In the genomic region with DNA sequence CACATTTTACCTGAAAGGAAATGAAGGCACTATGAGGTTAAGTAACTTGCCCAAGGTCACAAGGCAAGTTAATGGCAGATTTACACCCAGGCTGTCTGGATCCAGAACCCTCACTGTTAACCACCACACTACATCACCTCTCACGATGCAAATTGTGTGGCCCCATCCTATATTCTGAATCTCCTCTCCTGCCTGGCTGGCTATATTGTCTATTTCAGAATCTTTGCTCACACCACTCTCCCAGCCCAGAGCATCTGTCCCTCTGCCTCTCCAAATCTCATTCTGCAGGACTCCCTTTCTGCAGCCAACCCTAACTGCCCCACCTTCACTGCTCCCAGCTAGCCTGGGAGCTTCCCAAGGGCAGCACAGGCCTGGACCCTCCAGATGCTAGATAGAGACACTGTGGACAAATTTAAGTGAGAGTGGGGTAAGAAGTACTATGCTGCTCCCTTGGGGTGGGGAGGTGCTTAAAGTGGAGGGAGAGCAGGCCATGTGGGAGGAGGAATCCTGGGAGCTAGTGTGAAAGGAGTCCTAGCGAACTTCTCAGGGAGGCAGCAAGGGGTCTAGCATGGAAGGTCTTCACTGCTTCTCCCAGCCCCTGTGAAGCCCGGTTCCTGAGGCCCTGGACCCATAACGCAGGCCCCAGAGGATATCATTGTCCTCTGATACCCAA, we compare ENCODE assay signal across 1 cellular context.
TF ChIP-seq lines count a peak whose summit lies in the region.

No MANE protein-coding gene starts in this region.

TF ChIP-seq in HepG2, 621 proteins besides CTCF, POLR2A, EP300 and RAD21:
- TF ChIP-seq NONO (IDR thresholded peaks at IDR 0.05) (no peak), NONO (CRISPR knock-in tag; conservative IDR thresholded peaks at IDR 0.05) (0 out of 2 replicates have a peak, but pooled peaks have one; percentile 37), MAX (IDR thresholded peaks at IDR 0.05) (peak; percentile 32; the same call in 1 of the 2 replicates), ZNF567 (CRISPR knock-in tag; IDR thresholded peaks at IDR 0.05; ENCODE audit: borderline replicate concordance) (no peak), MYPOP (CRISPR knock-in tag; IDR thresholded peaks at IDR 0.05) (no peak), ZNF605 (CRISPR knock-in tag; IDR thresholded peaks at IDR 0.05) (peak; percentile 43; the same call in 1 of the 2 replicates), ZNF737 (CRISPR knock-in tag; IDR thresholded peaks at IDR 0.05; ENCODE audit: borderline replicate concordance) (0 out of 2 replicates have a peak, but pooled peaks have one; percentile 57), RXRA (CRISPR knock-in tag; IDR thresholded peaks at IDR 0.05) (0 out of 2 replicates have a peak, but pooled peaks have one; percentile 4), ZC3H13 (CRISPR knock-in tag; IDR thresholded peaks at IDR 0.05) (0 out of 2 replicates have a peak, but pooled peaks have one; percentile 47), SSRP1 (CRISPR knock-in tag; IDR thresholded peaks at IDR 0.05) (0 out of 2 replicates have a peak, but pooled peaks have one; percentile 8), ZNF615 (CRISPR knock-in tag; IDR thresholded peaks at IDR 0.05; ENCODE audit: borderline replicate concordance) (no peak), ZNF263 (CRISPR knock-in tag; IDR thresholded peaks at IDR 0.05) (0 out of 2 replicates have a peak, but pooled peaks have one; percentile 28), ARID2 (CRISPR knock-in tag; IDR thresholded peaks at IDR 0.05; ENCODE audit: borderline replicate concordance) (0 out of 2 replicates have a peak, but pooled peaks have one; percentile 35), BCL6 (CRISPR knock-in tag; IDR thresholded peaks at IDR 0.05) (0 out of 2 replicates have a peak, but pooled peaks have one; percentile 6), FOSL2 (CRISPR knock-in tag; IDR thresholded peaks at IDR 0.05) (no peak)
- TF ChIP-seq, protein P1, sequence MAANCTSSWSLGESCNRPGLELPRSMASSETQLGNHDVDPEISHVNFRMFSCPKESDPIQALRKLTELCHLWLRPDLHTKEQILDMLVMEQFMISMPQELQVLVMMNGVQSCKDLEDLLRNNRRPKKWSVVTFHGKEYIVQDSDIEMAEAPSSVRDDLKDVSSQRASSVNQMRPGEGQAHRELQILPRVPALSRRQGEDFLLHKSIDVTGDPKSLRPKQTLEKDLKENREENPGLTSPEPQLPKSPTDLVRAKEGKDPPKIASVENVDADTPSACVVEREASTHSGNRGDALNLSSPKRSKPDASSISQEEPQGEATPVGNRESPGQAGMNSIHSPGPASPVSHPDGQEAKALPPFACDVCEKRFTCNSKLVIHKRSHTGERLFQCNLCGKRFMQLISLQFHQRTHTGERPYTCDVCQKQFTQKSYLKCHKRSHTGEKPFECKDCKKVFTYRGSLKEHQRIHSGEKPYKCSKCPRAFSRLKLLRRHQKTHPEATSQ (CRISPR knock-in tag; IDR thresholded peaks at IDR 0.05; ENCODE audit: borderline replicate concordance), result 0 out of 2 replicates have a peak, but pooled peaks have one; percentile 6
TF ChIP-seq in HepG2: peak in this region for 11.
